ENCODE assay signal across 15 cellular contexts in genomic region chr2:180337136-180337535, GRCh38.
A peak's percentile ranks its signal among the peaks of the same experiment; 100 is the strongest.
DNase-seq lines count a peak whose midpoint lies in the region; ATAC-seq and TF ChIP-seq lines count a peak whose summit lies in the region.
"Had no signal": no experiment of that assay in that cellular context is flagged by ENCODE, and none has a peak within 500 bp of the region (broad histone marks: within the 10 kb centered on the region; RNA-seq: fewer than 3 reads in every experiment).

No MANE protein-coding gene starts in this region.

- no peak for ATAC-seq in activated B cell treated with CpG ODN at 0.5 μM for 24 hours (ENCODE audit: low read depth)
- ATAC-seq in stimulated activated naive B cell treated with anti-CD40 and anti-IgM and Interleukin-4, amounts not matched to agents 10 μg/mL and 1 μg/mL and 100 μg/mL, for 72 hours (replicated peaks) = no peak
- ATAC-seq: A549; CD8-positive, alpha-beta T cell; GM12878 had no signal

- CTCF ChIA-PET in activated B cell treated with CpG ODN at 0.5 μM for 24 hours (lab: Charles Lee) = no interaction called here

- TF ChIP-seq CTCF in activated B cell treated with CpG ODN at 0.5 μM for 24 hours (IDR thresholded peaks at IDR 0.05) = no peak

- peaks cover 21% of the 10 kb centered on the region for H3K36me3 Mint-ChIP-seq in activated B cell treated with CpG ODN at 0.5 μM for 24 hours (ENCODE audit: low read depth)
- peaks cover 9 to 21% of the 10 kb centered on the region in 2 donors for H3K36me3 Mint-ChIP-seq in stimulated activated naive B cell treated with anti-CD40 and anti-IgM and Interleukin-4, amounts not matched to agents 10 μg/mL and 1 μg/mL and 100 μg/mL, for 72 hours
- H3K36me3 Mint-ChIP-seq: CD8-positive, alpha-beta T cell had no signal

- H3K4me3 Mint-ChIP-seq in activated B cell treated with CpG ODN at 0.5 μM for 24 hours = no peak overlapping the region
- H3K4me3 Mint-ChIP-seq in stimulated activated naive B cell treated with anti-CD40 and anti-IgM and Interleukin-4, amounts not matched to agents 10 μg/mL and 1 μg/mL and 100 μg/mL, for 72 hours = no peak overlapping the region
- H3K4me3 Mint-ChIP-seq: B cell; CD4-positive, alpha-beta T cell; CD8-positive, alpha-beta T cell had no signal

- H3K9me3 Mint-ChIP-seq in activated B cell treated with CpG ODN at 0.5 μM for 24 hours = peaks cover 36% of the 10 kb centered on the region
- peaks cover 16 to 20% of the 10 kb centered on the region in 2 donors for H3K9me3 Mint-ChIP-seq in stimulated activated naive B cell treated with anti-CD40 and anti-IgM and Interleukin-4, amounts not matched to agents 10 μg/mL and 1 μg/mL and 100 μg/mL, for 72 hours

- H3K27me3 Mint-ChIP-seq in activated B cell treated with CpG ODN at 0.5 μM for 24 hours = no peaks in the 10 kb centered on the region
- H3K27me3 Mint-ChIP-seq in stimulated activated naive B cell treated with anti-CD40 and anti-IgM and Interleukin-4, amounts not matched to agents 10 μg/mL and 1 μg/mL and 100 μg/mL, for 72 hours = no peaks in the 10 kb centered on the region
- H3K27me3 Mint-ChIP-seq: B cell; CD4-positive, alpha-beta T cell had no signal

- peak; percentile 58 for DNase-seq in ELF-1 (ENCODE audit: low read depth, low spot score)
- DNase-seq in activated B cell treated with CpG ODN at 0.5 μM for 24 hours = no peak
- DNase-seq in stimulated activated naive B cell treated with anti-CD40 and anti-IgM and Interleukin-4, amounts not matched to agents 10 μg/mL and 1 μg/mL and 100 μg/mL, for 72 hours = no peak
- no peak for DNase-seq in iPS-NIHi7 (ENCODE audit: extremely low spot score)
- no peak for DNase-seq in retina
- DNase-seq: AML-193; Caco-2; Calu3; CD4-positive, alpha-beta T cell; CD8-positive, alpha-beta T cell; DMS79 treated with DMSO at 0.1 percent for 48 hours; GDM1 had no signal

- POLR2A ChIA-PET in activated B cell treated with CpG ODN at 0.5 μM for 24 hours (lab: Charles Lee) = no interaction called here

- intact Hi-C loops in activated B cell treated with CpG ODN at 0.5 μM for 24 hours (cut with micrococcal nuclease) = loop anchor here (10.0 kb wide), 1 partner anchor 1558 kb away; the partner anchor contains the start of gene ITPRID2

- H3K4me1 Mint-ChIP-seq in activated B cell treated with CpG ODN at 0.5 μM for 24 hours = peaks cover 37% of the 10 kb centered on the region
- H3K4me1 Mint-ChIP-seq in stimulated activated naive B cell treated with anti-CD40 and anti-IgM and Interleukin-4, amounts not matched to agents 10 μg/mL and 1 μg/mL and 100 μg/mL, for 72 hours = peaks cover 5 to 11% of the 10 kb centered on the region in 2 donors

- peak overlapping the region; percentile 31 for H3K27ac Mint-ChIP-seq in activated B cell treated with CpG ODN at 0.5 μM for 24 hours
- peak overlapping the region; percentile 69 for H3K27ac Mint-ChIP-seq in stimulated activated naive B cell treated with anti-CD40 and anti-IgM and Interleukin-4, amounts not matched to agents 10 μg/mL and 1 μg/mL and 100 μg/mL, for 72 hours
- H3K27ac Mint-ChIP-seq: B cell; CD4-positive, alpha-beta T cell; CD8-positive, alpha-beta T cell had no signal
